Comparison of ENCODE assay signal across 27 cellular contexts in genomic region chr6:166824146-166824879, GRCh38.
"Had no signal": no experiment of that assay in that cellular context is flagged by ENCODE, and none has a peak within 500 bp of the region (broad histone marks: within the 10 kb centered on the region; RNA-seq: fewer than 3 reads in every experiment).

No MANE protein-coding gene starts in this region.

- FAIRE-seq: islet of Langerhans, kidney, small intestine had no signal

- H3K4me1 ChIP-seq: left lung, lower lobe of right lung, neural progenitor cell, parathyroid adenoma, prostate gland, spleen, suprapubic skin, vagina had no signal

- ATAC-seq: heart left ventricle; left colon; left lung; naive thymus-derived CD8-positive, alpha-beta T cell; right cardiac atrium; stimulated activated effector memory CD8-positive, alpha-beta T cell treated with anti-CD3 and anti-CD28 coated beads, Interleukin-12 subunit alpha, Interleukin-12 subunit beta, amount 100 ng/mL, for 72 hours had no signal

- H3K4me3 ChIP-seq: heart left ventricle, left lung, lower lobe of right lung, neural progenitor cell, prostate gland, sigmoid colon, spleen, suprapubic skin, thoracic aorta, tibial artery, vagina had no signal

- H3K4me2 ChIP-seq: neural progenitor cell had no signal

- H3K27ac ChIP-seq: heart left ventricle, left lung, lower lobe of right lung, neural progenitor cell, parathyroid adenoma, prostate gland, sigmoid colon, spleen, suprapubic skin, thoracic aorta, tibial artery, vagina had no signal

- H2AFZ ChIP-seq: neural progenitor cell, parathyroid adenoma had no signal

- H3K27me3 ChIP-seq: left lung, neural progenitor cell, sigmoid colon, spleen, suprapubic skin, vagina had no signal

- DNase-seq: heart left ventricle; hypothalamus; immature natural killer cell; kidney; left colon; left lung; lower lobe of right lung; mammary epithelial cell; mesenchymal stem cell; naive thymus-derived CD8-positive, alpha-beta T cell; nephron progenitor cell; retina; right cardiac atrium; sigmoid colon; small intestine; spleen; stimulated activated CD4-positive, alpha-beta T cell treated with anti-CD3 and anti-CD28 coated beads, Interleukin-4, amount 100 ng/mL, for 24 hours; stimulated activated naive CD4-positive, alpha-beta T cell had no signal

- H3K36me3 ChIP-seq: heart left ventricle, left lung, lower lobe of right lung, neural progenitor cell, prostate gland, sigmoid colon, spleen, suprapubic skin, thoracic aorta, tibial artery, vagina had no signal

- H3K9ac ChIP-seq: neural progenitor cell, parathyroid adenoma had no signal

- H3K79me2 ChIP-seq: parathyroid adenoma had no signal

- H3K9me3 ChIP-seq: heart left ventricle, left lung, lower lobe of right lung, prostate gland, sigmoid colon, spleen, suprapubic skin, thoracic aorta, tibial artery, vagina had no signal
